1 cellular context compared by ENCODE assay signal in genomic region chr4:30535255-30535654, GRCh38.
TF ChIP-seq lines count a peak whose summit lies in the region.

No MANE protein-coding gene starts in this region.

TF ChIP-seq in HCT116, 20 proteins besides CTCF, POLR2A, EP300 and RAD21 (continued from another document):
- TF ChIP-seq ELF1 (IDR thresholded peaks at IDR 0.05; ENCODE audit: borderline replicate concordance, low read depth) (no peak), YY1 (IDR thresholded peaks at IDR 0.05; ENCODE audit: extremely low read depth, insufficient replicate concordance, low read depth, low read length) (no peak), CBX3 (IDR thresholded peaks at IDR 0.05; ENCODE audit: low read depth) (no peak)
